9 cellular contexts compared by ENCODE assay signal in the genomic region with DNA sequence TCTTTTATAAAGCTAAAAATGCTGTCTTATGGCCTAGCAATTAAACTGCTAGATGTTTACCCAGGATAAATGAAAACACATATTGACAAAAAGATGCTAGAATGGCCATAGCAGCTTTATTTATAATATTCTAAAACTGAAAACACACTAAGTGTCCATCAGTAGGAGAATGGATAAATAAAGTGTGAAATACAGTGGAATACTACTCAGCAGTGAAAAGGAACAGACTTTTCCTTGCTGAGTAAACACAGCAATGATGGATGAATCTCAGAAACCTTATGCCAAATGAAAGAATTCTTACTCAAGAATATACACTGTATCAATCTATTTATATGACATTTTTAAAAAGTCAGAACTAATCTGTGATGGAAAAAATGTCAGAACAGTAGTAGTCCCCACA.
"Had no signal": no experiment of that assay in that cellular context is flagged by ENCODE, and none has a peak within 500 bp of the region (broad histone marks: within the 10 kb centered on the region; RNA-seq: fewer than 3 reads in every experiment).

No MANE protein-coding gene starts in this region.

- H3K4me3 Mint-ChIP-seq: GM23338, IgD-negative memory B cell had no signal

- H3K9me3 ChIP-seq: HAP-1 had no signal

- H3K27ac Mint-ChIP-seq: GM23338, IgD-negative memory B cell had no signal

- H3K4me1 Mint-ChIP-seq: GM23338, IgD-negative memory B cell had no signal

- H2AFZ ChIP-seq: GM23338 had no signal

- DNase-seq: H7, Kasumi-1, KG1 had no signal

- H3K4me1 ChIP-seq: HAP-1 had no signal

- ATAC-seq: GM23338, HCT116, HepG2 had no signal

- H3K4me2 ChIP-seq: GM23338 had no signal

- H3K27ac ChIP-seq: HL-60 had no signal

- FAIRE-seq: HepG2 had no signal

- H3K9me3 Mint-ChIP-seq: GM23338 had no signal

- H3K4me3 ChIP-seq: GM23338, HAP-1 had no signal

- H3K27me3 Mint-ChIP-seq: IgD-negative memory B cell had no signal
